ENCODE assay signal across 1 cellular context in genomic region chr15:101127503-101128076, GRCh38.
TF ChIP-seq lines count a peak whose summit lies in the region.

No MANE protein-coding gene starts in this region.

TF ChIP-seq in HepG2, 621 proteins besides CTCF, POLR2A, EP300 and RAD21 (continued from another document):
- TF ChIP-seq, protein P1, sequence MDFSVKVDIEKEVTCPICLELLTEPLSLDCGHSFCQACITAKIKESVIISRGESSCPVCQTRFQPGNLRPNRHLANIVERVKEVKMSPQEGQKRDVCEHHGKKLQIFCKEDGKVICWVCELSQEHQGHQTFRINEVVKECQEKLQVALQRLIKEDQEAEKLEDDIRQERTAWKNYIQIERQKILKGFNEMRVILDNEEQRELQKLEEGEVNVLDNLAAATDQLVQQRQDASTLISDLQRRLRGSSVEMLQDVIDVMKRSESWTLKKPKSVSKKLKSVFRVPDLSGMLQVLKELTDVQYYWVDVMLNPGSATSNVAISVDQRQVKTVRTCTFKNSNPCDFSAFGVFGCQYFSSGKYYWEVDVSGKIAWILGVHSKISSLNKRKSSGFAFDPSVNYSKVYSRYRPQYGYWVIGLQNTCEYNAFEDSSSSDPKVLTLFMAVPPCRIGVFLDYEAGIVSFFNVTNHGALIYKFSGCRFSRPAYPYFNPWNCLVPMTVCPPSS (IDR thresholded peaks at IDR 0.05), result no peak
- TF ChIP-seq ZNF337 (CRISPR knock-in tag; IDR thresholded peaks at IDR 0.05; ENCODE audit: borderline replicate concordance, low read depth), result 0 out of 2 replicates have a peak, but pooled peaks have one; percentile 38
- TF ChIP-seq SSRP1 (CRISPR knock-in tag; IDR thresholded peaks at IDR 0.05), result no peak
- peak; percentile 25; the same call in 1 of the 2 replicates for TF ChIP-seq ZNF687 (CRISPR knock-in tag; IDR thresholded peaks at IDR 0.05)
- TF ChIP-seq SALL1 (CRISPR knock-in tag; IDR thresholded peaks at IDR 0.05), result peak; percentile 15; the same call in 1 of the 2 replicates
- TF ChIP-seq NFKBIZ (CRISPR knock-in tag; IDR thresholded peaks at IDR 0.05), result no peak
- no peak for TF ChIP-seq GFI1 (CRISPR knock-in tag; IDR thresholded peaks at IDR 0.05; ENCODE audit: borderline replicate concordance)
- no peak for TF ChIP-seq ZNF451 (CRISPR knock-in tag; IDR thresholded peaks at IDR 0.05)
- no peak for TF ChIP-seq ZKSCAN1 (IDR thresholded peaks at IDR 0.05; ENCODE audit: low read length)
- no peak for TF ChIP-seq ZNF782 (CRISPR knock-in tag; IDR thresholded peaks at IDR 0.05; ENCODE audit: borderline replicate concordance)
- no peak for TF ChIP-seq GZF1 (CRISPR knock-in tag; IDR thresholded peaks at IDR 0.05)
- TF ChIP-seq SAP130 (CRISPR knock-in tag; IDR thresholded peaks at IDR 0.05; ENCODE audit: low read depth), result peak; percentile 34; the same call in 1 of the 2 replicates
- TF ChIP-seq ATF7 (IDR thresholded peaks at IDR 0.05), result no peak
- no peak for TF ChIP-seq ATF7 (CRISPR knock-in tag; IDR thresholded peaks at IDR 0.05)
- no peak for TF ChIP-seq KLF16 (CRISPR knock-in tag; IDR thresholded peaks at IDR 0.05)
